ENCODE assay signal across 1 cellular context in the genomic region with DNA sequence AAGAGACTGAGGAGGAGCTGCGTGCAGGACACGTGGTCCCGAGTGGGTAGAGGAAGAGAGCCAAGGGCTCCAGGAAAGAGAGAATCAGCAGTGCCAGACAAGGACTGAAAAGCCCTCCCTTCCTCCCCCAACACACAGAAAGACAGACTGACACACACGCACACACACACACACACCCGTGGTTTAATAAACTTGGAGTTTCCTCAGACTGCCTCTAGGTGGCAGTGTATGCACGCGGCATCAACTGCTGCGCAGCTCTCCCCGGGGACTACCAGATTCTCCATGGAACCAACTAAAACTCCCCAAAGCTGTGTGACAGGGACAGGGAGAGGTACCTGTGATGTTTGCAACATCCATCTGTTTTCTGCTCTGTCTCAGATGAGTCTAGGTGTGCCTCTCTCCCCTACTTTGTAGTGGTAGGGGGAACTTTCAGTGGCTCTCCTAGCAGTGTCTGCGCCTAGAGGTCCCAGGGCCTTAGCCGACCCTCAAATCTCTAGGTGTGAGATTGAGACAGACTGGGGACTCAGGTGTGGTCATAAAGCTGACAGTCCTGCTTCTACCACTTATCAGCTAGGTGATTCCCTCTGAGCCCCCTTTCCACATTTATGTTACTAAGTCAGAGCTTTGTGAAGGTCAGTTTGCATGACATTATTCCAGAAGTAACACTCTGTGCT.
A peak's percentile ranks its signal among the peaks of the same experiment; 100 is the strongest.
TF ChIP-seq lines count a peak whose summit lies in the region.

No MANE protein-coding gene starts in this region.

TF ChIP-seq in HEK293, 187 proteins besides CTCF, POLR2A, EP300 and RAD21 (continued from another document and continues in another):
- TF ChIP-seq, protein P1, sequence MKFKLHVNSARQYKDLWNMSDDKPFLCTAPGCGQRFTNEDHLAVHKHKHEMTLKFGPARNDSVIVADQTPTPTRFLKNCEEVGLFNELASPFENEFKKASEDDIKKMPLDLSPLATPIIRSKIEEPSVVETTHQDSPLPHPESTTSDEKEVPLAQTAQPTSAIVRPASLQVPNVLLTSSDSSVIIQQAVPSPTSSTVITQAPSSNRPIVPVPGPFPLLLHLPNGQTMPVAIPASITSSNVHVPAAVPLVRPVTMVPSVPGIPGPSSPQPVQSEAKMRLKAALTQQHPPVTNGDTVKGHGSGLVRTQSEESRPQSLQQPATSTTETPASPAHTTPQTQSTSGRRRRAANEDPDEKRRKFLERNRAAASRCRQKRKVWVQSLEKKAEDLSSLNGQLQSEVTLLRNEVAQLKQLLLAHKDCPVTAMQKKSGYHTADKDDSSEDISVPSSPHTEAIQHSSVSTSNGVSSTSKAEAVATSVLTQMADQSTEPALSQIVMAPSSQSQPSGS (tag by site-specific recombination; IDR thresholded peaks at IDR 0.05; ENCODE audit: low read depth): no peak
- TF ChIP-seq ZFHX2 (tag by site-specific recombination; conservative IDR thresholded peaks at IDR 0.05) (0 out of 2 replicates have a peak, but pooled peaks have one; percentile 14), ZNF555 (tag by site-specific recombination; conservative IDR thresholded peaks at IDR 0.05) (no peak), ZNF530 (tag by site-specific recombination; IDR thresholded peaks at IDR 0.05; ENCODE audit: low read depth) (no peak), ZNF776 (tag by site-specific recombination; IDR thresholded peaks at IDR 0.05; ENCODE audit: borderline replicate concordance) (no peak), ZNF658 (tag by site-specific recombination; IDR thresholded peaks at IDR 0.05) (no peak), KLF7 (tag by site-specific recombination; IDR thresholded peaks at IDR 0.05; ENCODE audit: borderline replicate concordance) (no peak), BCL11B (tag by site-specific recombination; IDR thresholded peaks at IDR 0.05; ENCODE audit: low read depth) (no peak), ZNF23 (tag by site-specific recombination; IDR thresholded peaks at IDR 0.05; ENCODE audit: borderline replicate concordance) (no peak), ZNF76 (tag by site-specific recombination; IDR thresholded peaks at IDR 0.05; ENCODE audit: borderline replicate concordance, low read depth) (no peak), KLF16 (tag by site-specific recombination; IDR thresholded peaks at IDR 0.05) (peak; percentile 42; the same call in 1 of the 2 replicates), ZNF561 (tag by site-specific recombination; IDR thresholded peaks at IDR 0.05; ENCODE audit: borderline replicate concordance) (0 out of 2 replicates have a peak, but pooled peaks have one; percentile 56), ZNF510 (tag by site-specific recombination; IDR thresholded peaks at IDR 0.05; ENCODE audit: insufficient replicate concordance) (no peak), ZNF423 (tag by site-specific recombination; IDR thresholded peaks at IDR 0.05) (no peak), ZNF626 (tag by site-specific recombination; IDR thresholded peaks at IDR 0.05) (no peak), OSR2 (tag by site-specific recombination; IDR thresholded peaks at IDR 0.05) (no peak), ZBTB1 (tag by site-specific recombination; IDR thresholded peaks at IDR 0.05) (no peak), ZNF660 (tag by site-specific recombination; IDR thresholded peaks at IDR 0.05) (no peak; the same call in 1 of the 2 replicates), ZNF266 (tag by site-specific recombination; IDR thresholded peaks at IDR 0.05; ENCODE audit: low read depth) (no peak), ZNF366 (tag by site-specific recombination; conservative IDR thresholded peaks at IDR 0.05) (0 out of 2 replicates have a peak, but pooled peaks have one; percentile 38), ZNF624 (tag by site-specific recombination; IDR thresholded peaks at IDR 0.05) (no peak), ZNF24 (tag by site-specific recombination; IDR thresholded peaks at IDR 0.05) (no peak), YY1 (tag by site-specific recombination; IDR thresholded peaks at IDR 0.05) (no peak), ZNF274 (IDR thresholded peaks at IDR 0.05; ENCODE audit: low read length) (no peak), ZNF274 (tag by site-specific recombination; IDR thresholded peaks at IDR 0.05; ENCODE audit: borderline replicate concordance) (no peak), ZNF19 (tag by site-specific recombination; IDR thresholded peaks at IDR 0.05; ENCODE audit: low read depth) (no peak), ZNF10 (tag by site-specific recombination; IDR thresholded peaks at IDR 0.05) (no peak), ZNF133 (tag by site-specific recombination; IDR thresholded peaks at IDR 0.05) (no peak), ZFP37 (tag by site-specific recombination; IDR thresholded peaks at IDR 0.05) (no peak), ZNF791 (tag by site-specific recombination; IDR thresholded peaks at IDR 0.05) (no peak), ZNF792 (tag by site-specific recombination; IDR thresholded peaks at IDR 0.05) (no peak), ZNF549 (tag by site-specific recombination; IDR thresholded peaks at IDR 0.05) (no peak)
- TF ChIP-seq, protein P2, sequence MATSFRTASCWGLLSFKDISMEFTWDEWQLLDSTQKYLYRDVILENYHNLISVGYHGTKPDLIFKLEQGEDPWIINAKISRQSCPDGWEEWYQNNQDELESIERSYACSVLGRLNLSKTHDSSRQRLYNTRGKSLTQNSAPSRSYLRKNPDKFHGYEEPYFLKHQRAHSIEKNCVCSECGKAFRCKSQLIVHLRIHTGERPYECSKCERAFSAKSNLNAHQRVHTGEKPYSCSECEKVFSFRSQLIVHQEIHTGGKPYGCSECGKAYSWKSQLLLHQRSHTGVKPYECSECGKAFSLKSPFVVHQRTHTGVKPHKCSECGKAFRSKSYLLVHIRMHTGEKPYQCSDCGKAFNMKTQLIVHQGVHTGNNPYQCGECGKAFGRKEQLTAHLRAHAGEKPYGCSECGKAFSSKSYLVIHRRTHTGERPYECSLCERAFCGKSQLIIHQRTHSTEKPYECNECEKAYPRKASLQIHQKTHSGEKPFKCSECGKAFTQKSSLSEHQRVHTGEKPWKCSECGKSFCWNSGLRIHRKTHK (tag by site-specific recombination; IDR thresholded peaks at IDR 0.05): no peak
- TF ChIP-seq, protein P3, sequence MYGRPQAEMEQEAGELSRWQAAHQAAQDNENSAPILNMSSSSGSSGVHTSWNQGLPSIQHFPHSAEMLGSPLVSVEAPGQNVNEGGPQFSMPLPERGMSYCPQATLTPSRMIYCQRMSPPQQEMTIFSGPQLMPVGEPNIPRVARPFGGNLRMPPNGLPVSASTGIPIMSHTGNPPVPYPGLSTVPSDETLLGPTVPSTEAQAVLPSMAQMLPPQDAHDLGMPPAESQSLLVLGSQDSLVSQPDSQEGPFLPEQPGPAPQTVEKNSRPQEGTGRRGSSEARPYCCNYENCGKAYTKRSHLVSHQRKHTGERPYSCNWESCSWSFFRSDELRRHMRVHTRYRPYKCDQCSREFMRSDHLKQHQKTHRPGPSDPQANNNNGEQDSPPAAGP (tag by site-specific recombination; IDR thresholded peaks at IDR 0.05): 0 out of 2 replicates have a peak, but pooled peaks have one; percentile 42
- TF ChIP-seq, protein P4, sequence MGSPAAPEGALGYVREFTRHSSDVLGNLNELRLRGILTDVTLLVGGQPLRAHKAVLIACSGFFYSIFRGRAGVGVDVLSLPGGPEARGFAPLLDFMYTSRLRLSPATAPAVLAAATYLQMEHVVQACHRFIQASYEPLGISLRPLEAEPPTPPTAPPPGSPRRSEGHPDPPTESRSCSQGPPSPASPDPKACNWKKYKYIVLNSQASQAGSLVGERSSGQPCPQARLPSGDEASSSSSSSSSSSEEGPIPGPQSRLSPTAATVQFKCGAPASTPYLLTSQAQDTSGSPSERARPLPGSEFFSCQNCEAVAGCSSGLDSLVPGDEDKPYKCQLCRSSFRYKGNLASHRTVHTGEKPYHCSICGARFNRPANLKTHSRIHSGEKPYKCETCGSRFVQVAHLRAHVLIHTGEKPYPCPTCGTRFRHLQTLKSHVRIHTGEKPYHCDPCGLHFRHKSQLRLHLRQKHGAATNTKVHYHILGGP (tag by site-specific recombination; IDR thresholded peaks at IDR 0.05): no peak
- TF ChIP-seq, protein P5, sequence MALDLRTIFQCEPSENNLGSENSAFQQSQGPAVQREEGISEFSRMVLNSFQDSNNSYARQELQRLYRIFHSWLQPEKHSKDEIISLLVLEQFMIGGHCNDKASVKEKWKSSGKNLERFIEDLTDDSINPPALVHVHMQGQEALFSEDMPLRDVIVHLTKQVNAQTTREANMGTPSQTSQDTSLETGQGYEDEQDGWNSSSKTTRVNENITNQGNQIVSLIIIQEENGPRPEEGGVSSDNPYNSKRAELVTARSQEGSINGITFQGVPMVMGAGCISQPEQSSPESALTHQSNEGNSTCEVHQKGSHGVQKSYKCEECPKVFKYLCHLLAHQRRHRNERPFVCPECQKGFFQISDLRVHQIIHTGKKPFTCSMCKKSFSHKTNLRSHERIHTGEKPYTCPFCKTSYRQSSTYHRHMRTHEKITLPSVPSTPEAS (tag by site-specific recombination; IDR thresholded peaks at IDR 0.05): peak; percentile 86
- TF ChIP-seq, protein P6, sequence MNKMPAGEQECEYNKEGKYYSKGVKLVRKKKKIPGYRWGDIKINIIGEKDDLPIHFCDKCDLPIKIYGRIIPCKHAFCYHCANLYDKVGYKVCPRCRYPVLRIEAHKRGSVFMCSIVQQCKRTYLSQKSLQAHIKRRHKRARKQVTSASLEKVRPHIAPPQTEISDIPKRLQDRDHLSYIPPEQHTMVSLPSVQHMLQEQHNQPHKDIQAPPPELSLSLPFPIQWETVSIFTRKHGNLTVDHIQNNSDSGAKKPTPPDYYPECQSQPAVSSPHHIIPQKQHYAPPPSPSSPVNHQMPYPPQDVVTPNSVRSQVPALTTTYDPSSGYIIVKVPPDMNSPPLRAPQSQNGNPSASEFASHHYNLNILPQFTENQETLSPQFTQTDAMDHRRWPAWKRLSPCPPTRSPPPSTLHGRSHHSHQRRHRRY (tag by site-specific recombination; IDR thresholded peaks at IDR 0.05): no peak
- TF ChIP-seq, protein P7, sequence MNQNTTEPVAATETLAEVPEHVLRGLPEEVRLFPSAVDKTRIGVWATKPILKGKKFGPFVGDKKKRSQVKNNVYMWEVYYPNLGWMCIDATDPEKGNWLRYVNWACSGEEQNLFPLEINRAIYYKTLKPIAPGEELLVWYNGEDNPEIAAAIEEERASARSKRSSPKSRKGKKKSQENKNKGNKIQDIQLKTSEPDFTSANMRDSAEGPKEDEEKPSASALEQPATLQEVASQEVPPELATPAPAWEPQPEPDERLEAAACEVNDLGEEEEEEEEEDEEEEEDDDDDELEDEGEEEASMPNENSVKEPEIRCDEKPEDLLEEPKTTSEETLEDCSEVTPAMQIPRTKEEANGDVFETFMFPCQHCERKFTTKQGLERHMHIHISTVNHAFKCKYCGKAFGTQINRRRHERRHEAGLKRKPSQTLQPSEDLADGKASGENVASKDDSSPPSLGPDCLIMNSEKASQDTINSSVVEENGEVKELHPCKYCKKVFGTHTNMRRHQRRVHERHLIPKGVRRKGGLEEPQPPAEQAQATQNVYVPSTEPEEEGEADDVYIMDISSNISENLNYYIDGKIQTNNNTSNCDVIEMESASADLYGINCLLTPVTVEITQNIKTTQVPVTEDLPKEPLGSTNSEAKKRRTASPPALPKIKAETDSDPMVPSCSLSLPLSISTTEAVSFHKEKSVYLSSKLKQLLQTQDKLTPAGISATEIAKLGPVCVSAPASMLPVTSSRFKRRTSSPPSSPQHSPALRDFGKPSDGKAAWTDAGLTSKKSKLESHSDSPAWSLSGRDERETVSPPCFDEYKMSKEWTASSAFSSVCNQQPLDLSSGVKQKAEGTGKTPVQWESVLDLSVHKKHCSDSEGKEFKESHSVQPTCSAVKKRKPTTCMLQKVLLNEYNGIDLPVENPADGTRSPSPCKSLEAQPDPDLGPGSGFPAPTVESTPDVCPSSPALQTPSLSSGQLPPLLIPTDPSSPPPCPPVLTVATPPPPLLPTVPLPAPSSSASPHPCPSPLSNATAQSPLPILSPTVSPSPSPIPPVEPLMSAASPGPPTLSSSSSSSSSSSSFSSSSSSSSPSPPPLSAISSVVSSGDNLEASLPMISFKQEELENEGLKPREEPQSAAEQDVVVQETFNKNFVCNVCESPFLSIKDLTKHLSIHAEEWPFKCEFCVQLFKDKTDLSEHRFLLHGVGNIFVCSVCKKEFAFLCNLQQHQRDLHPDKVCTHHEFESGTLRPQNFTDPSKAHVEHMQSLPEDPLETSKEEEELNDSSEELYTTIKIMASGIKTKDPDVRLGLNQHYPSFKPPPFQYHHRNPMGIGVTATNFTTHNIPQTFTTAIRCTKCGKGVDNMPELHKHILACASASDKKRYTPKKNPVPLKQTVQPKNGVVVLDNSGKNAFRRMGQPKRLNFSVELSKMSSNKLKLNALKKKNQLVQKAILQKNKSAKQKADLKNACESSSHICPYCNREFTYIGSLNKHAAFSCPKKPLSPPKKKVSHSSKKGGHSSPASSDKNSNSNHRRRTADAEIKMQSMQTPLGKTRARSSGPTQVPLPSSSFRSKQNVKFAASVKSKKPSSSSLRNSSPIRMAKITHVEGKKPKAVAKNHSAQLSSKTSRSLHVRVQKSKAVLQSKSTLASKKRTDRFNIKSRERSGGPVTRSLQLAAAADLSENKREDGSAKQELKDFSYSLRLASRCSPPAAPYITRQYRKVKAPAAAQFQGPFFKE (tag by site-specific recombination; IDR thresholded peaks at IDR 0.05; ENCODE audit: borderline replicate concordance): no peak
- TF ChIP-seq, protein P8, sequence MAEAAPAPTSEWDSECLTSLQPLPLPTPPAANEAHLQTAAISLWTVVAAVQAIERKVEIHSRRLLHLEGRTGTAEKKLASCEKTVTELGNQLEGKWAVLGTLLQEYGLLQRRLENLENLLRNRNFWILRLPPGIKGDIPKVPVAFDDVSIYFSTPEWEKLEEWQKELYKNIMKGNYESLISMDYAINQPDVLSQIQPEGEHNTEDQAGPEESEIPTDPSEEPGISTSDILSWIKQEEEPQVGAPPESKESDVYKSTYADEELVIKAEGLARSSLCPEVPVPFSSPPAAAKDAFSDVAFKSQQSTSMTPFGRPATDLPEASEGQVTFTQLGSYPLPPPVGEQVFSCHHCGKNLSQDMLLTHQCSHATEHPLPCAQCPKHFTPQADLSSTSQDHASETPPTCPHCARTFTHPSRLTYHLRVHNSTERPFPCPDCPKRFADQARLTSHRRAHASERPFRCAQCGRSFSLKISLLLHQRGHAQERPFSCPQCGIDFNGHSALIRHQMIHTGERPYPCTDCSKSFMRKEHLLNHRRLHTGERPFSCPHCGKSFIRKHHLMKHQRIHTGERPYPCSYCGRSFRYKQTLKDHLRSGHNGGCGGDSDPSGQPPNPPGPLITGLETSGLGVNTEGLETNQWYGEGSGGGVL (tag by site-specific recombination; IDR thresholded peaks at IDR 0.05): peak; percentile 65
- TF ChIP-seq, protein P9, sequence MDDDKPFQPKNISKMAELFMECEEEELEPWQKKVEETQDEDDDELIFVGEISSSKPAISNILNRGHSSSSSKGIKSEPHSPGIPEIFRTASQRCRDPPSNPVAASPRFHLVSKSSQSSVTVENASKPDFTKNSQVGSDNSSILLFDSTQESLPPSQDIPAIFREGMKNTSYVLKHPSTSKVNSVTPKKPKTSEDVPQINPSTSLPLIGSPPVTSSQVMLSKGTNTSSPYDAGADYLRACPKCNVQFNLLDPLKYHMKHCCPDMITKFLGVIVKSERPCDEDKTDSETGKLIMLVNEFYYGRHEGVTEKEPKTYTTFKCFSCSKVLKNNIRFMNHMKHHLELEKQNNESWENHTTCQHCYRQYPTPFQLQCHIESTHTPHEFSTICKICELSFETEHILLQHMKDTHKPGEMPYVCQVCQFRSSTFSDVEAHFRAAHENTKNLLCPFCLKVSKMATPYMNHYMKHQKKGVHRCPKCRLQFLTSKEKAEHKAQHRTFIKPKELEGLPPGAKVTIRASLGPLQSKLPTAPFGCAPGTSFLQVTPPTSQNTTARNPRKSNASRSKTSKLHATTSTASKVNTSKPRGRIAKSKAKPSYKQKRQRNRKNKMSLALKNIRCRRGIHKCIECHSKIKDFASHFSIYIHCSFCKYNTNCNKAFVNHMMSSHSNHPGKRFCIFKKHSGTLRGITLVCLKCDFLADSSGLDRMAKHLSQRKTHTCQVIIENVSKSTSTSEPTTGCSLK (tag by site-specific recombination; IDR thresholded peaks at IDR 0.05): no peak
